ENCODE assay signal across 1 cellular context in the genomic region with DNA sequence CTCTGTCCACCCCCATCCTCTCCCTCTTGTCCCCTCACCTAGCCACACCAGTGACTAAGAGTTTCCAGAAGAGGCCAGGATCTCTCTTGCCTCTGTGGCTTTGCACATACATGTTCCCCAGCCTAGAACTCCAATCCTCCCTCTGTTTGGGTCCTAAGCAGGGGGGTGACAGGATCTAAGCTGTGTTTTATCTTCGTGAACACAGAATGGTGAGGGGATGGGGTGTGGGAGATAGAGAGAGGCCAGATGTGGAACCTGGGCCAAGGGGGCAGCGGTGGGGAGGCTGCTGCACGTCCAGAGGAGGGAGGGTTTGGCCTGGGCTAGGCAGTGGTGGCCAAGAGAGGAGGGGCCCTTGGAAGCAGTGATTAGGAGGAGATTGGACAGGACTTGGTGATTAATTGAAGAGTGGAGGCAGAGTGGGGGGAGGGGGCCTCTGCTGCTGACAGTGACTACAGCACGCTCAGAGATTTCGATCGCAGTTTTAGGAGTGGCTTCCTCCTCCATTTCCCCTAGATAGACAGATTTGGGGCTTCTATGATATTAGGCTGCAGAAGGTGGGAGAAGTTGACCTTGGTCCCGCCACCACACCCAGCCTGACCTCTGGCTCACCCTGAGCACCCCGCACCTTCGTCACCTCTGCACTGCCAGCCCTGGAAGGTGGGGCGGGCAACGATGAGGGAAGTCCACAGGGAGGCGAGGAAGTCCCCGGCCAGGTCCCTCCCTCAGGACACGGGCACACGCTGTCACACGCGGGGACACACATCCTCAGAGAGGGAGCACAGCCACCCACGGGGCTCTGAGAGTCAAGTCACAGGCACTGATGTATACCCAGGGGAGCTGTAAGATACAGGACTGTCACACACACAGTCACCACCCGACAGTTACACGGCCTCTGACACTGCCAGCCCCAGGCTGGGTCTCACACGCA.
TF ChIP-seq lines count a peak whose summit lies in the region.

No MANE protein-coding gene starts in this region.

TF ChIP-seq in K562, 482 proteins besides CTCF, POLR2A, EP300 and RAD21 (continued from another document and continues in another):
- TF ChIP-seq ZNF717 (CRISPR knock-in tag; IDR thresholded peaks at IDR 0.05) (no peak), NCOR1 (IDR thresholded peaks at IDR 0.05) (peak; percentile 55; the same call in 1 of the 2 replicates), CC2D1A (IDR thresholded peaks at IDR 0.05) (no peak), SMARCE1 (IDR thresholded peaks at IDR 0.05) (peak; percentile 72; the same call in 1 of the 2 replicates), PRMT5 (CRISPR knock-in tag; IDR thresholded peaks at IDR 0.05) (no peak), HDGF (IDR thresholded peaks at IDR 0.05) (peak; percentile 78; the same call in 1 of the 2 replicates), ZNF75A (CRISPR knock-in tag; IDR thresholded peaks at IDR 0.05) (no peak), ATF7 (IDR thresholded peaks at IDR 0.05) (peak; percentile 41; the same call in 1 of the 2 replicates), POLR2AphosphoS5 (IDR thresholded peaks at IDR 0.05; ENCODE audit: control insufficient read depth, insufficient read depth, low read depth, low read length) (0 out of 2 replicates have a peak, but pooled peaks have one; percentile 34), DMBX1 (CRISPR knock-in tag; IDR thresholded peaks at IDR 0.05; ENCODE audit: borderline replicate concordance) (no peak), CBFA2T3 (IDR thresholded peaks at IDR 0.05) (peak; percentile 89), C11orf30 (IDR thresholded peaks at IDR 0.05; ENCODE audit: low read depth) (peak; percentile 49), RBBP5 (IDR thresholded peaks at IDR 0.05; ENCODE audit: borderline replicate concordance, insufficient read depth, low read length, poor library complexity, severe bottlenecking) (peak; percentile 55), HDAC1 (IDR thresholded peaks at IDR 0.05) (peak in 1 of 2 experiments; percentile 61; a peak in 1 of 4 replicates), TCFL5 (CRISPR knock-in tag; conservative IDR thresholded peaks at IDR 0.05) (no peak), NR4A1 (CRISPR knock-in tag; IDR thresholded peaks at IDR 0.05) (no peak), NR4A1 (tag; IDR thresholded peaks at IDR 0.05) (0 out of 2 replicates have a peak, but pooled peaks have one; percentile 21), RCOR1 (IDR thresholded peaks at IDR 0.05; ENCODE audit: borderline replicate concordance in 1 of 2, low read depth in 2 of 2, low read length in 2 of 2) (peak; percentile 8 to 89; a peak in 2 of 4 replicates), ZFPM2 (CRISPR knock-in tag; IDR thresholded peaks at IDR 0.05) (no peak), OTX1 (CRISPR knock-in tag; IDR thresholded peaks at IDR 0.05) (0 out of 2 replicates have a peak, but pooled peaks have one; percentile 23), E2F3 (CRISPR knock-in tag; IDR thresholded peaks at IDR 0.05) (no peak), HNRNPK (IDR thresholded peaks at IDR 0.05; ENCODE audit: low read depth, low read length, poor library complexity, severe bottlenecking) (no peak), CREM (IDR thresholded peaks at IDR 0.05; ENCODE audit: low read depth) (peak; percentile 50)
- TF ChIP-seq, protein P1, sequence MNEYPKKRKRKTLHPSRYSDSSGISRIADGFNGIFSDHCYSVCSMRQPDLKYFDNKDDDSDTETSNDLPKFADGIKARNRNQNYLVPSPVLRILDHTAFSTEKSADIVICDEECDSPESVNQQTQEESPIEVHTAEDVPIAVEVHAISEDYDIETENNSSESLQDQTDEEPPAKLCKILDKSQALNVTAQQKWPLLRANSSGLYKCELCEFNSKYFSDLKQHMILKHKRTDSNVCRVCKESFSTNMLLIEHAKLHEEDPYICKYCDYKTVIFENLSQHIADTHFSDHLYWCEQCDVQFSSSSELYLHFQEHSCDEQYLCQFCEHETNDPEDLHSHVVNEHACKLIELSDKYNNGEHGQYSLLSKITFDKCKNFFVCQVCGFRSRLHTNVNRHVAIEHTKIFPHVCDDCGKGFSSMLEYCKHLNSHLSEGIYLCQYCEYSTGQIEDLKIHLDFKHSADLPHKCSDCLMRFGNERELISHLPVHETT (CRISPR knock-in tag; conservative IDR thresholded peaks at IDR 0.05 in 1 of 2, IDR thresholded peaks at IDR 0.05 in 1 of 2), result peak in 1 of 2 experiments; percentile 58; a peak in 1 of 4 replicates
- TF ChIP-seq, protein P2, sequence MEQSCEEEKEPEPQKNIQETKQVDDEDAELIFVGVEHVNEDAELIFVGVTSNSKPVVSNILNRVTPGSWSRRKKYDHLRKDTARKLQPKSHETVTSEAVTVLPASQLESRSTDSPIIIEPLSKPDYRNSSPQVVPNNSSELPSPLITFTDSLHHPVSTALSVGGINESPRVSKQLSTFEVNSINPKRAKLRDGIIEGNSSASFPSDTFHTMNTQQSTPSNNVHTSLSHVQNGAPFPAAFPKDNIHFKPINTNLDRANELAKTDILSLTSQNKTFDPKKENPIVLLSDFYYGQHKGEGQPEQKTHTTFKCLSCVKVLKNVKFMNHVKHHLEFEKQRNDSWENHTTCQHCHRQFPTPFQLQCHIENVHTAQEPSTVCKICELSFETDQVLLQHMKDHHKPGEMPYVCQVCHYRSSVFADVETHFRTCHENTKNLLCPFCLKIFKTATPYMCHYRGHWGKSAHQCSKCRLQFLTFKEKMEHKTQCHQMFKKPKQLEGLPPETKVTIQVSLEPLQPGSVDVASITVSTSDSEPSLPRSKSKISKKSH (CRISPR knock-in tag; IDR thresholded peaks at IDR 0.05), result no peak
- TF ChIP-seq, protein P3, sequence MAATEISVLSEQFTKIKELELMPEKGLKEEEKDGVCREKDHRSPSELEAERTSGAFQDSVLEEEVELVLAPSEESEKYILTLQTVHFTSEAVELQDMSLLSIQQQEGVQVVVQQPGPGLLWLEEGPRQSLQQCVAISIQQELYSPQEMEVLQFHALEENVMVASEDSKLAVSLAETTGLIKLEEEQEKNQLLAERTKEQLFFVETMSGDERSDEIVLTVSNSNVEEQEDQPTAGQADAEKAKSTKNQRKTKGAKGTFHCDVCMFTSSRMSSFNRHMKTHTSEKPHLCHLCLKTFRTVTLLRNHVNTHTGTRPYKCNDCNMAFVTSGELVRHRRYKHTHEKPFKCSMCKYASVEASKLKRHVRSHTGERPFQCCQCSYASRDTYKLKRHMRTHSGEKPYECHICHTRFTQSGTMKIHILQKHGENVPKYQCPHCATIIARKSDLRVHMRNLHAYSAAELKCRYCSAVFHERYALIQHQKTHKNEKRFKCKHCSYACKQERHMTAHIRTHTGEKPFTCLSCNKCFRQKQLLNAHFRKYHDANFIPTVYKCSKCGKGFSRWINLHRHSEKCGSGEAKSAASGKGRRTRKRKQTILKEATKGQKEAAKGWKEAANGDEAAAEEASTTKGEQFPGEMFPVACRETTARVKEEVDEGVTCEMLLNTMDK (IDR thresholded peaks at IDR 0.05; ENCODE audit: borderline replicate concordance, insufficient read depth, low read depth, low read length, poor library complexity, severe bottlenecking), result no peak
- TF ChIP-seq, protein P4, sequence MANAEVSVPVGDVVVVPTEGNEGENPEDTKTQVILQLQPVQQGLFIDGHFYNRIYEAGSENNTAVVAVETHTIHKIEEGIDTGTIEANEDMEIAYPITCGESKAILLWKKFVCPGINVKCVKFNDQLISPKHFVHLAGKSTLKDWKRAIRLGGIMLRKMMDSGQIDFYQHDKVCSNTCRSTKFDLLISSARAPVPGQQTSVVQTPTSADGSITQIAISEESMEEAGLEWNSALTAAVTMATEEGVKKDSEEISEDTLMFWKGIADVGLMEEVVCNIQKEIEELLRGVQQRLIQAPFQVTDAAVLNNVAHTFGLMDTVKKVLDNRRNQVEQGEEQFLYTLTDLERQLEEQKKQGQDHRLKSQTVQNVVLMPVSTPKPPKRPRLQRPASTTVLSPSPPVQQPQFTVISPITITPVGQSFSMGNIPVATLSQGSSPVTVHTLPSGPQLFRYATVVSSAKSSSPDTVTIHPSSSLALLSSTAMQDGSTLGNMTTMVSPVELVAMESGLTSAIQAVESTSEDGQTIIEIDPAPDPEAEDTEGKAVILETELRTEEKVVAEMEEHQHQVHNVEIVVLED (CRISPR knock-in tag; IDR thresholded peaks at IDR 0.05), result no peak
- TF ChIP-seq, protein P5, sequence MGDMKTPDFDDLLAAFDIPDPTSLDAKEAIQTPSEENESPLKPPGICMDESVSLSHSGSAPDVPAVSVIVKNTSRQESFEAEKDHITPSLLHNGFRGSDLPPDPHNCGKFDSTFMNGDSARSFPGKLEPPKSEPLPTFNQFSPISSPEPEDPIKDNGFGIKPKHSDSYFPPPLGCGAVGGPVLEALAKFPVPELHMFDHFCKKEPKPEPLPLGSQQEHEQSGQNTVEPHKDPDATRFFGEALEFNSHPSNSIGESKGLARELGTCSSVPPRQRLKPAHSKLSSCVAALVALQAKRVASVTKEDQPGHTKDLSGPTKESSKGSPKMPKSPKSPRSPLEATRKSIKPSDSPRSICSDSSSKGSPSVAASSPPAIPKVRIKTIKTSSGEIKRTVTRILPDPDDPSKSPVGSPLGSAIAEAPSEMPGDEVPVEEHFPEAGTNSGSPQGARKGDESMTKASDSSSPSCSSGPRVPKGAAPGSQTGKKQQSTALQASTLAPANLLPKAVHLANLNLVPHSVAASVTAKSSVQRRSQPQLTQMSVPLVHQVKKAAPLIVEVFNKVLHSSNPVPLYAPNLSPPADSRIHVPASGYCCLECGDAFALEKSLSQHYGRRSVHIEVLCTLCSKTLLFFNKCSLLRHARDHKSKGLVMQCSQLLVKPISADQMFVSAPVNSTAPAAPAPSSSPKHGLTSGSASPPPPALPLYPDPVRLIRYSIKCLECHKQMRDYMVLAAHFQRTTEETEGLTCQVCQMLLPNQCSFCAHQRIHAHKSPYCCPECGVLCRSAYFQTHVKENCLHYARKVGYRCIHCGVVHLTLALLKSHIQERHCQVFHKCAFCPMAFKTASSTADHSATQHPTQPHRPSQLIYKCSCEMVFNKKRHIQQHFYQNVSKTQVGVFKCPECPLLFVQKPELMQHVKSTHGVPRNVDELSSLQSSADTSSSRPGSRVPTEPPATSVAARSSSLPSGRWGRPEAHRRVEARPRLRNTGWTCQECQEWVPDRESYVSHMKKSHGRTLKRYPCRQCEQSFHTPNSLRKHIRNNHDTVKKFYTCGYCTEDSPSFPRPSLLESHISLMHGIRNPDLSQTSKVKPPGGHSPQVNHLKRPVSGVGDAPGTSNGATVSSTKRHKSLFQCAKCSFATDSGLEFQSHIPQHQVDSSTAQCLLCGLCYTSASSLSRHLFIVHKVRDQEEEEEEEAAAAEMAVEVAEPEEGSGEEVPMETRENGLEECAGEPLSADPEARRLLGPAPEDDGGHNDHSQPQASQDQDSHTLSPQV (IDR thresholded peaks at IDR 0.05), result no peak
- TF ChIP-seq, protein P6, sequence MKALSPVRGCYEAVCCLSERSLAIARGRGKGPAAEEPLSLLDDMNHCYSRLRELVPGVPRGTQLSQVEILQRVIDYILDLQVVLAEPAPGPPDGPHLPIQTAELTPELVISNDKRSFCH (CRISPR knock-in tag; IDR thresholded peaks at IDR 0.05), result no peak
- TF ChIP-seq, protein P6 (tag; IDR thresholded peaks at IDR 0.05), result peak; percentile 43; the same call in 1 of the 2 replicates
- TF ChIP-seq, protein P7, sequence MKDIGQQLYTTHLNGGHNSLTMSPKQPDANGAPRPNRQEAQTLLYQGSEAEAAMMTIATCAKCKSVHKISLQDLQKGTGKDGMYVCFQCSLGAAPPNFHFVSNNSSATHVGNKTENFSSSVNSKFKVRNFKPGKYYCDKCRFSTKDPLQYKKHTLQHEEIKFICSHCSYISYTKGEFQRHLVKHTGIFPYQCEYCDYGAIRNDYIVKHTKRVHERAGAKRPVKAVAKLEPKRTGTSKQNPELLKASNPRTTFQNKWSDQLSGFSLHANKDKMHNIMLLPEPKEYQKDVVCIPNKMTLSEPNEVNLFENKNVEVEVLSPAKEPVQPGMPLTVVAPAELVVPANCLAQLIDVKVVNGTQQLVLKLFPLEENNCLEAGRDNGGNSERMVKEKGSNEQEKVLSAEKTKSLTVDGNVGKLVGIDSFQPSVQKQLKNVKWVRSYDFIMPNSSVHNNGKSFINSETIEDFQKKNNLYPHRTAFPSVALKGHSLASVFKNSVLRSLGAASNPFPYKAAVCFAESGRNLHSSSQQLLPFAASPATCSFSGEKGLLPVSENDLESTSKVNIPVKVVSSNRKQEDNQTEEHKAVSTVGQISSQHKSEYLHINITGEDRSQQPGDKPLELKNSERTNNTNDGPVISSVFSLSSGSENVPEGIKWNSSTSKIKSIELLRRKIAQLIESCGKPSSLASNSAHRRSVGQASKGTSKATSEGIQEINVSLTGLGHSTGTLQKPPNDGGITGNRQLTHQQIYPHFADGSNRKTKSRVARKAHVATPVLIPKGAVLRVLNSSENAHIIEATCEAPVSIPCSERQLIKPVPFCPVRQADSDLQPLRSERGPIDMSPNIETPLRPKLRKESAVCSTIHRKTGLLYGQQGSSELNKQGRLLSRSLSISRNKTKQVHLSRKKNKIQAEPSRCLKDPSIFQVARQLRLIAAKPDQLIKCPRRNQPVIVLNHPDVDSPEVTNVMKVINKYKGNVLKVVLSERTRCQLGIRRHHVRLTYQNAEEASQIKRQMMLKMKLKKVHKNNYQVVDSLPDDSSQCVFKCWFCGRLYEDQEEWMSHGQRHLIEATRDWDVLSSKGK (CRISPR knock-in tag; IDR thresholded peaks at IDR 0.05), result no peak
- TF ChIP-seq, protein P8, sequence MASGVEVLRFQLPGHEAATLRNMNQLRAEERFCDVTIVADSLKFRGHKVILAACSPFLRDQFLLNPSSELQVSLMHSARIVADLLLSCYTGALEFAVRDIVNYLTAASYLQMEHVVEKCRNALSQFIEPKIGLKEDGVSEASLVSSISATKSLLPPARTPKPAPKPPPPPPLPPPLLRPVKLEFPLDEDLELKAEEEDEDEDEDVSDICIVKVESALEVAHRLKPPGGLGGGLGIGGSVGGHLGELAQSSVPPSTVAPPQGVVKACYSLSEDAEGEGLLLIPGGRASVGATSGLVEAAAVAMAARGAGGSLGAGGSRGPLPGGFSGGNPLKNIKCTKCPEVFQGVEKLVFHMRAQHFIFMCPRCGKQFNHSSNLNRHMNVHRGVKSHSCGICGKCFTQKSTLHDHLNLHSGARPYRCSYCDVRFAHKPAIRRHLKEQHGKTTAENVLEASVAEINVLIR (CRISPR knock-in tag; IDR thresholded peaks at IDR 0.05), result no peak
- TF ChIP-seq, protein P9, sequence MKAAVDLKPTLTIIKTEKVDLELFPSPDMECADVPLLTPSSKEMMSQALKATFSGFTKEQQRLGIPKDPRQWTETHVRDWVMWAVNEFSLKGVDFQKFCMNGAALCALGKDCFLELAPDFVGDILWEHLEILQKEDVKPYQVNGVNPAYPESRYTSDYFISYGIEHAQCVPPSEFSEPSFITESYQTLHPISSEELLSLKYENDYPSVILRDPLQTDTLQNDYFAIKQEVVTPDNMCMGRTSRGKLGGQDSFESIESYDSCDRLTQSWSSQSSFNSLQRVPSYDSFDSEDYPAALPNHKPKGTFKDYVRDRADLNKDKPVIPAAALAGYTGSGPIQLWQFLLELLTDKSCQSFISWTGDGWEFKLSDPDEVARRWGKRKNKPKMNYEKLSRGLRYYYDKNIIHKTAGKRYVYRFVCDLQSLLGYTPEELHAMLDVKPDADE (conservative IDR thresholded peaks at IDR 0.05; ENCODE audit: control insufficient read depth, low read depth, low read length), result no peak
- TF ChIP-seq, protein P10, sequence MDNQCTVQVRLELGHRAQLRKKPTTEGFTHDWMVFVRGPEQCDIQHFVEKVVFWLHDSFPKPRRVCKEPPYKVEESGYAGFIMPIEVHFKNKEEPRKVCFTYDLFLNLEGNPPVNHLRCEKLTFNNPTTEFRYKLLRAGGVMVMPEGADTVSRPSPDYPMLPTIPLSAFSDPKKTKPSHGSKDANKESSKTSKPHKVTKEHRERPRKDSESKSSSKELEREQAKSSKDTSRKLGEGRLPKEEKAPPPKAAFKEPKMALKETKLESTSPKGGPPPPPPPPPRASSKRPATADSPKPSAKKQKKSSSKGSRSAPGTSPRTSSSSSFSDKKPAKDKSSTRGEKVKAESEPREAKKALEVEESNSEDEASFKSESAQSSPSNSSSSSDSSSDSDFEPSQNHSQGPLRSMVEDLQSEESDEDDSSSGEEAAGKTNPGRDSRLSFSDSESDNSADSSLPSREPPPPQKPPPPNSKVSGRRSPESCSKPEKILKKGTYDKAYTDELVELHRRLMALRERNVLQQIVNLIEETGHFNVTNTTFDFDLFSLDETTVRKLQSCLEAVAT (IDR thresholded peaks at IDR 0.05), result 0 out of 4 replicates have a peak, but pooled peaks of 1 of the 2 experiments have one; percentile 30
